In the genomic region with DNA sequence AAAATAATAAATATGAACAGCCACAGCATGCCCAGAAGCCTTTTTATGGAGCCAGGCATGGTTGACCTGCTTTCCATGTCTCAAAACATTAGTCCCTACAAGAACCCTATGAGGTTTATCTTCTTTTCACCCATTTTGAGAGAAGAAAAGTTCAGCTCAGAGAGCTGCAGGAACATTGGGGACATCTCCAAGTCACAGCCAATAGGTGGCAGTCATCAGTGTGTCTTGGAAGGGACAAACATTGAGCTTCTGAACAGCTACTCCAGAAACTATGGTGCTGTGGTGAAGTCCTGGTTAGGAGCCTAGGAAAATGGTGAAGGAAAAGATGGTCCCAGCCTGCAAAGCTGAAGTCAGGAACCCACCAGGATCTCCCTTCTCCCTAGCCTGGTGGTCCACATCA, we compare ENCODE assay signal across 25 cellular contexts.
"Had no signal": no experiment of that assay in that cellular context is flagged by ENCODE, and none has a peak within 500 bp of the region (broad histone marks: within the 10 kb centered on the region; RNA-seq: fewer than 3 reads in every experiment).

No MANE protein-coding gene starts in this region.

- DNase-seq: activated CD4-positive, alpha-beta T cell treated with anti-CD3 and anti-CD28 coated beads for 48 hours; activated CD4-positive, CD25-positive, alpha-beta regulatory T cell; activated CD8-positive, alpha-beta T cell treated with anti-CD3 and anti-CD28 coated beads for 36 hours; activated naive CD4-positive, alpha-beta T cell; activated naive CD8-positive, alpha-beta T cell treated with anti-CD3 and anti-CD28 coated beads for 36 hours; activated T-cell treated with anti-CD3 and anti-CD28 coated beads, Interleukin-2, amount 50 U/mL, for 1 hour; amygdala; body of pancreas; colonic mucosa; heart left ventricle; left cardiac atrium; lower lobe of right lung; retina; stimulated activated CD4-positive, alpha-beta T cell treated with anti-CD3 and anti-CD28 coated beads, Interleukin-12 subunit alpha, Interleukin-12 subunit beta, amount 100 ng/mL, for 4 hours; stimulated activated CD4-positive, alpha-beta T cell treated with anti-CD3 and anti-CD28 coated beads, Interleukin-2, amount 100 ng/mL, for 24 hours; stimulated activated naive CD8-positive, alpha-beta T cell treated with anti-CD3 and anti-CD28 coated beads, Interleukin-15, Interleukin-2, amounts not matched to agents 100 U/mL and 50 U/mL, for 24 hours; T-helper 1 cell; T-helper 9 cell; uterus had no signal

- H3K27ac Mint-ChIP-seq: activated CD8-positive, alpha-beta T cell treated with anti-CD3 and anti-CD28 coated beads for 36 hours; activated naive CD8-positive, alpha-beta T cell treated with anti-CD3 and anti-CD28 coated beads for 36 hours; activated T-helper 17 cell treated with anti-CD3 and anti-CD28 coated beads, Interleukin-2, amount 50 U/mL, for 72 hours; mesothelial cell of epicardium had no signal

- H3K36me3 ChIP-seq: colonic mucosa, lower lobe of right lung, uterus had no signal

- H3K4me3 ChIP-seq: body of pancreas, colonic mucosa, esophagus muscularis mucosa, gastroesophageal sphincter, heart left ventricle, lower lobe of right lung, tibial nerve, uterus had no signal

- ATAC-seq: activated CD8-positive, alpha-beta T cell treated with anti-CD3 and anti-CD28 coated beads for 36 hours; activated T-helper 17 cell treated with anti-CD3 and anti-CD28 coated beads, Interleukin-2, amount 50 U/mL, for 72 hours; body of pancreas; gastroesophageal sphincter; heart left ventricle; left cardiac atrium; lower lobe of right lung; stimulated activated naive CD8-positive, alpha-beta T cell treated with anti-CD3 and anti-CD28 coated beads, Interleukin-15, Interleukin-2, amounts not matched to agents 100 U/mL and 50 U/mL, for 24 hours had no signal

- H3K27me3 ChIP-seq: body of pancreas, colonic mucosa, esophagus muscularis mucosa, gastroesophageal sphincter, heart left ventricle, tibial nerve, uterus had no signal

- H3K27ac ChIP-seq: body of pancreas, colonic mucosa, esophagus muscularis mucosa, gastroesophageal sphincter, heart left ventricle, lower lobe of right lung, tibial nerve, uterus had no signal

- H3K4me1 ChIP-seq: body of pancreas, colonic mucosa, esophagus muscularis mucosa, gastroesophageal sphincter, heart left ventricle, lower lobe of right lung, tibial nerve, uterus had no signal

- H3K27me3 Mint-ChIP-seq: activated CD8-positive, alpha-beta T cell treated with anti-CD3 and anti-CD28 coated beads for 36 hours; activated naive CD8-positive, alpha-beta T cell treated with anti-CD3 and anti-CD28 coated beads for 36 hours; activated T-helper 17 cell treated with anti-CD3 and anti-CD28 coated beads, Interleukin-2, amount 50 U/mL, for 72 hours; central memory CD8-positive, alpha-beta T cell had no signal

- H3K4me1 Mint-ChIP-seq: activated naive CD8-positive, alpha-beta T cell treated with anti-CD3 and anti-CD28 coated beads for 36 hours; activated T-helper 17 cell treated with anti-CD3 and anti-CD28 coated beads, Interleukin-2, amount 50 U/mL, for 72 hours; central memory CD8-positive, alpha-beta T cell; mesothelial cell of epicardium had no signal

- H3K4me3 Mint-ChIP-seq: activated CD8-positive, alpha-beta T cell treated with anti-CD3 and anti-CD28 coated beads for 36 hours; activated naive CD8-positive, alpha-beta T cell treated with anti-CD3 and anti-CD28 coated beads for 36 hours; activated T-helper 17 cell treated with anti-CD3 and anti-CD28 coated beads, Interleukin-2, amount 50 U/mL, for 72 hours; central memory CD8-positive, alpha-beta T cell; mesothelial cell of epicardium had no signal
